Comparison of ENCODE assay signal across 1 cellular context in the genomic region with DNA sequence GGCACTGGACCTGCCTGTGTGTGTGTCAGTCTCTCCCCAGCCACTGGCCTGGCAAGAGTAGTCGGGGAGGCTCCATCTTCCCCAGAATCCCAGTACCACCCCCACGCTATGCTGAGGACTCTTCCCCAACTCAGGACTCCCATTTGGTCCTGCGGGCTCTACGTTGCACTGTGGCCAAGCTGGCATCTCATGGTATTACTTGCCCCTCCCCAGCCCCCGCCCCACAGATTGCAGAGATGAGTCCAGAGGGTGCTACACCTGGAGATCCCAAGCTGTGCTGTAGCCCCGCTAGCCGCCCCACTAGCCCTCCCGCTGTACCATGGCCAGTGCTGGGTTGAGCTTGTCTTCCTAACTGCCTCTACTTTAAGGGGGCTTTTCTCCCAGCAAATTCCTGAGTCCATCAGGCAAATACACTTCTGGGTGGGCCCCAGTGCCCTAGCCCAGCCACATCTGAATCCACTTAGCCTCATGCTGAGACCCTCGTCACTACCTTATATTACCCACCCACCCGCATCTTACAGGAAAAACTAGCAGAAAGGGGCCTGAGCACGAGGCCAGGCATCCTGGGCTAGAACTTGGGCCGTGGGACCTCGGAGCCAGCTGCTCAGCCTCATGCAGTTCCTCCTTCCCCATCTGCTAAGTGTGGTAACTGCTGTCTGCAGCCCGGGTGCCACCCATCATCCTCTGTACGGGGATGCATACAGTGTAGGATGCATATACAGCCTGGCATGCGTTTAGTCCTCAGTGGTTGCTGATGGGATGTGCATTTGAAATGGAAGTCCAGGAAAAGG.
TF ChIP-seq lines count a peak whose summit lies in the region.

No MANE protein-coding gene starts in this region.

TF ChIP-seq in IMR-90, 13 proteins besides CTCF, POLR2A, EP300 and RAD21 (continued from another document):
- TF ChIP-seq FOS (IDR thresholded peaks at IDR 0.05; ENCODE audit: low read depth, low read length): no peak
- no peak for TF ChIP-seq RCOR1 (IDR thresholded peaks at IDR 0.05; ENCODE audit: insufficient replicate concordance, low read length)
TF ChIP-seq in IMR-90: peak in this region for 0.
